Comparison of ENCODE assay signal across 7 cellular contexts in genomic region chr17:66507103-66507923, GRCh38.
DNase-seq lines count a peak whose midpoint lies in the region.

No MANE protein-coding gene starts in this region.

- peak overlapping the region in 14 of 21 experiments; percentile 2 to 71 (median 38) for H3K27ac ChIP-seq in skin epidermis

- DNase-seq in HCEC 1CT (peak; percentile 66), SW480 (ENCODE audit: low spot score) (peak; percentile 18), fibroblast of gingiva (ENCODE audit: low read depth) (peak; percentile 74), NCI-H146 treated with DMSO at 0.1 percent for 48 hours (lab: John Stamatoyannopoulos, UW; ENCODE audit: unreplicated experiment) (no peak), T1000 (lab: John Stamatoyannopoulos, UW) (no peak), NCI-H128 (lab: John Stamatoyannopoulos, UW; ENCODE audit: unreplicated experiment) (no peak)

- H3K4me3 ChIP-seq in skin epidermis = no peak overlapping the region

Comparison
In these comparisons a context has a peak if more than half of its experiments do, and no peak if none do; other contexts are left out.
1. DNase-seq: peak in HCEC 1CT (single experiment), SW480 (single experiment) and fibroblast of gingiva (single experiment); none in NCI-H146 treated with DMSO at 0.1 percent for 48 hours (single experiment), T1000 (single experiment) and NCI-H128 (single experiment).